16 cellular contexts compared by ENCODE assay signal in the genomic region with DNA sequence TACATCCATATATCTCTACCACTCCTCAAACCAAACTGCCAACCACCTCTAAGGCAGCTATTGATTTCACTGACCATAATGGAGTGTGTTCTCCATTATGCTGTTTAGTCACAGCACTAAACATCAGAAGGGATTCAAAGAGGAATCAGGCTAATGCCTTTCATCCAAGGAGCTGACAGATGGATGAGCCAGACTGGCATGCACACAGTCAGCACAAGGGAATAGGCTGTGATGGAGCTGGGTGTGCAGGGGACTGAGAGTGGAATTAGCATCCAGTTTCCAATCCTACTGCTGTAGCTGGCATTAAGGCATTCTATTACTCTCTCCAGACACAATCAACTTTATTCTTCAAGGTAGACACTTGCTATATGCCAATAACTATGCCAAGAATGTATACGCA.
A peak's percentile ranks its signal among the peaks of the same experiment; 100 is the strongest.
DNase-seq lines count a peak whose midpoint lies in the region; ATAC-seq and TF ChIP-seq lines count a peak whose summit lies in the region.
"Had no signal": no experiment of that assay in that cellular context is flagged by ENCODE, and none has a peak within 500 bp of the region (broad histone marks: within the 10 kb centered on the region; RNA-seq: fewer than 3 reads in every experiment).

No MANE protein-coding gene starts in this region.

- H3K36me3 Mint-ChIP-seq in stimulated activated memory B cell treated with anti-CD40 and anti-IgM and Interleukin-4, amounts not matched to agents 10 μg/mL and 1 μg/mL and 100 μg/mL, for 72 hours = no peaks in the 10 kb centered on the region
- H3K36me3 Mint-ChIP-seq: CD8-positive, alpha-beta T cell; IgD-negative memory B cell had no signal

- peaks cover 37% of the 10 kb centered on the region for H3K27me3 Mint-ChIP-seq in stimulated activated memory B cell treated with anti-CD40 and anti-IgM and Interleukin-4, amounts not matched to agents 10 μg/mL and 1 μg/mL and 100 μg/mL, for 72 hours

- H3K9me3 ChIP-seq in WERI-Rb-1 (ENCODE audit: severe bottlenecking) = no peaks in the 10 kb centered on the region

- no peaks in the 10 kb centered on the region for H3K27me3 ChIP-seq in WERI-Rb-1 (ENCODE audit: insufficient read depth, low read depth, severe bottlenecking)
- H3K27me3 ChIP-seq: BLaER1 treated with 17β-estradiol and CSF1 and Interleukin-3, amounts not matched to agents 10 nM and 100 nM had no signal

- H3K27ac Mint-ChIP-seq in stimulated activated memory B cell treated with anti-CD40 and anti-IgM and Interleukin-4, amounts not matched to agents 10 μg/mL and 1 μg/mL and 100 μg/mL, for 72 hours = no peak overlapping the region
- H3K27ac Mint-ChIP-seq: B cell; CD8-positive, alpha-beta T cell; IgD-negative memory B cell had no signal

- peak; percentile 4 for DNase-seq in NCI-H2171 treated with DMSO at 0.1 percent for 48 hours (lab: John Stamatoyannopoulos, UW)
- DNase-seq in NCI-H2171 (lab: John Stamatoyannopoulos, UW) = no peak
- DNase-seq in WERI-Rb-1 = peak; percentile 51
- peak; percentile 55 for DNase-seq in islet precursor cell
- no peak for DNase-seq in globus pallidus (ENCODE audit: low spot score)
- no peak for DNase-seq in NCI-H1436 treated with DMSO at 0.1 percent for 48 hours (lab: John Stamatoyannopoulos, UW)
- DNase-seq: 8988T; Calu3; CD8-positive, alpha-beta T cell; GM23248; HCEC 1CT had no signal

- H3K4me3 ChIP-seq in WERI-Rb-1 (ENCODE audit: low read depth, low read length) = no peak overlapping the region
- H3K4me3 ChIP-seq: BLaER1 treated with 17β-estradiol and CSF1 and Interleukin-3, amounts not matched to agents 10 nM and 100 nM; GM23248 had no signal

- no peaks in the 10 kb centered on the region for H3K36me3 ChIP-seq in WERI-Rb-1
- H3K36me3 ChIP-seq: BLaER1 treated with 17β-estradiol and CSF1 and Interleukin-3, amounts not matched to agents 10 nM and 100 nM had no signal

- ATAC-seq in stimulated activated memory B cell treated with anti-CD40 and anti-IgM and Interleukin-4, amounts not matched to agents 10 μg/mL and 1 μg/mL and 100 μg/mL, for 72 hours = no peak
- ATAC-seq: CD8-positive, alpha-beta T cell; HepG2 had no signal

- no peak for TF ChIP-seq CTCF in WERI-Rb-1 (IDR thresholded peaks at IDR 0.05; ENCODE audit: low read depth, low read length)

- H3K9me3 Mint-ChIP-seq in stimulated activated memory B cell treated with anti-CD40 and anti-IgM and Interleukin-4, amounts not matched to agents 10 μg/mL and 1 μg/mL and 100 μg/mL, for 72 hours = no peaks in the 10 kb centered on the region
- H3K9me3 Mint-ChIP-seq: CD8-positive, alpha-beta T cell; IgD-negative memory B cell had no signal

- no peak overlapping the region for H3K27ac ChIP-seq in WERI-Rb-1
- H3K27ac ChIP-seq: BLaER1 treated with 17β-estradiol and CSF1 and Interleukin-3, amounts not matched to agents 10 nM and 100 nM; GM23248 had no signal

- H3K4me1 Mint-ChIP-seq in stimulated activated memory B cell treated with anti-CD40 and anti-IgM and Interleukin-4, amounts not matched to agents 10 μg/mL and 1 μg/mL and 100 μg/mL, for 72 hours = no peaks in the 10 kb centered on the region
- H3K4me1 Mint-ChIP-seq: B cell, IgD-negative memory B cell had no signal

- no peak overlapping the region for H3K4me3 Mint-ChIP-seq in stimulated activated memory B cell treated with anti-CD40 and anti-IgM and Interleukin-4, amounts not matched to agents 10 μg/mL and 1 μg/mL and 100 μg/mL, for 72 hours
- H3K4me3 Mint-ChIP-seq: B cell; CD8-positive, alpha-beta T cell; IgD-negative memory B cell had no signal

Comparison
In these comparisons a context has a peak if more than half of its experiments do, and no peak if none do; other contexts are left out.
1. DNase-seq: peak in NCI-H2171 treated with DMSO at 0.1 percent for 48 hours (single experiment), WERI-Rb-1 (single experiment) and islet precursor cell (single experiment); none in NCI-H2171 (single experiment), globus pallidus (single experiment) and NCI-H1436 treated with DMSO at 0.1 percent for 48 hours (single experiment).